ENCODE assay signal across 8 cellular contexts in the genomic region with DNA sequence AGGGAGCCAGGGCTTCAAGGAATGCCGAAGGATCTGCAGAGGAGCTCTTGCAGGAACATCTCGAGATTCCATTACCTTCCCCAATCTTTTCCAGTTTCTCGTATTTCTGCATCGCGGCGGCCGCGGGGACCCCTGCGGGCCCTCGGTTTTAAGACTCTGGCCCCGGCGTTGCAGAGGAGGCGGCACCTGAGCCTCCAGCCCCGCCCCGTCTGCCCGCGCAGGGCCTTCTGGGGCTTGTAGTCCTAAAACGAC. TPM values are rescaled to one million over a fixed set of nuclear protein-coding genes. Genes with fewer than 3 reads are reported as not detected.
DNase-seq lines count a peak whose midpoint lies in the region; ATAC-seq and TF ChIP-seq lines count a peak whose summit lies in the region.

A gene (minus strand): TSS at position 161 of the 252 bp plus-strand sequence. CDS start 49 bp downstream, at position 112.

- no peaks in the 10 kb centered on the region for H3K9me2 ChIP-seq in GM23338 (ENCODE audit: insufficient read depth)

- H3K27me3 Mint-ChIP-seq in GM23338 (ENCODE audit: insufficient read depth, low read depth, poor library complexity) = peaks cover 42% of the 10 kb centered on the region
- no peaks in the 10 kb centered on the region for H3K27me3 Mint-ChIP-seq in T-helper 2 cell treated with Interferon-gamma antibody and Interleukin-4, amounts not matched to agents 5 μg/mL and 100 μg/mL, for 36 hours (ENCODE audit: low read depth)

- DNase-seq in GM23338 (ENCODE audit: low spot score) = no peak
- no peak for DNase-seq in T-helper 2 cell treated with Interferon-gamma antibody and Interleukin-4, amounts not matched to agents 5 μg/mL and 100 μg/mL, for 36 hours (ENCODE audit: low spot score)
- DNase-seq in foreskin fibroblast = no peak
- no peak for DNase-seq in retinal pigment epithelial cell (ENCODE audit: low read depth)
- DNase-seq in RPMI8226 = no peak
- DNase-seq in LoVo (ENCODE audit: low spot score) = no peak
- DNase-seq in NCI-H1105 (lab: John Stamatoyannopoulos, UW) = no peak

- H3K9me3 Mint-ChIP-seq in GM23338 = no peaks in the 10 kb centered on the region
- H3K9me3 Mint-ChIP-seq in T-helper 2 cell treated with Interferon-gamma antibody and Interleukin-4, amounts not matched to agents 5 μg/mL and 100 μg/mL, for 36 hours = no peaks in the 10 kb centered on the region

- TF ChIP-seq CTCF in GM23338 (conservative IDR thresholded peaks at IDR 0.05; ENCODE audit: low read depth in 2 of 2) = no peak
- TF ChIP-seq CTCF in foreskin fibroblast (IDR thresholded peaks at IDR 0.05; ENCODE audit: low read depth, low read length) = no peak
- TF ChIP-seq CTCF in retinal pigment epithelial cell (conservative IDR thresholded peaks at IDR 0.05; ENCODE audit: low read depth, low read length) = no peak

- peaks cover 36% of the 10 kb centered on the region for H3K27me3 ChIP-seq in GM23338 (ENCODE audit: insufficient read depth)

- H3K4me1 Mint-ChIP-seq in GM23338 = peaks cover 44% of the 10 kb centered on the region
- peaks cover 31% of the 10 kb centered on the region for H3K4me1 Mint-ChIP-seq in T-helper 2 cell treated with Interferon-gamma antibody and Interleukin-4, amounts not matched to agents 5 μg/mL and 100 μg/mL, for 36 hours (ENCODE audit: low read depth)

- H3K27ac ChIP-seq in GM23338 (ENCODE audit: low read depth) = no peak within 1 kb of the TSS

- ATAC-seq in GM23338 (no peak), HG03139 (IDR thresholded peaks at IDR 0.05; ENCODE audit: unreplicated experiment) (no peak)

- no peaks in the 10 kb centered on the region for H3K36me3 Mint-ChIP-seq in GM23338 (ENCODE audit: low read depth)
- H3K36me3 Mint-ChIP-seq in T-helper 2 cell treated with Interferon-gamma antibody and Interleukin-4, amounts not matched to agents 5 μg/mL and 100 μg/mL, for 36 hours (ENCODE audit: low read depth) = no peaks in the 10 kb centered on the region

- H2AFZ ChIP-seq in GM23338 = peak within 1 kb of the TSS; percentile 72

- H3K4me3 Mint-ChIP-seq in GM23338 = peak within 1 kb of the TSS; percentile 86
- H3K4me3 Mint-ChIP-seq in T-helper 2 cell treated with Interferon-gamma antibody and Interleukin-4, amounts not matched to agents 5 μg/mL and 100 μg/mL, for 36 hours = peak within 1 kb of the TSS; percentile 98

- H3K4me2 ChIP-seq in GM23338 = peak within 1 kb of the TSS; percentile 95

- H3K79me2 ChIP-seq in GM23338 (replicated peaks; ENCODE audit: insufficient read depth) = 0 out of 2 replicates have a peak, but pooled peaks cover 3% of the 10 kb centered on the region

- no peaks in the 10 kb centered on the region; the same call in 1 of the 2 replicates for H4K20me1 ChIP-seq in GM23338 (replicated peaks; ENCODE audit: insufficient read depth)

- H3F3A ChIP-seq in GM23338 (replicated peaks; ENCODE audit: low read depth) = peaks cover 14% of the 10 kb centered on the region

- H3K4me1 ChIP-seq in GM23338 (ENCODE audit: insufficient read depth) = peaks cover 32% of the 10 kb centered on the region

- H3K4me3 ChIP-seq in GM23338 (peak within 1 kb of the TSS; percentile 99), foreskin fibroblast (ENCODE audit: low read depth in 1 of 2, low read length in 2 of 2) (peak within 1 kb of the TSS; percentile 87 to 88), retinal pigment epithelial cell (ENCODE audit: low read length) (peak within 1 kb of the TSS; percentile 80)

- H3K36me3 ChIP-seq in GM23338 (ENCODE audit: insufficient read depth) = no peaks in the 10 kb centered on the region

- H3K27ac Mint-ChIP-seq in GM23338 = peak within 1 kb of the TSS; percentile 74
- H3K27ac Mint-ChIP-seq in T-helper 2 cell treated with Interferon-gamma antibody and Interleukin-4, amounts not matched to agents 5 μg/mL and 100 μg/mL, for 36 hours = peak within 1 kb of the TSS; percentile 92

TF ChIP-seq in GM23338, 12 proteins besides CTCF, POLR2A, EP300 and RAD21 (continues in another document):
- TF ChIP-seq, protein P1, sequence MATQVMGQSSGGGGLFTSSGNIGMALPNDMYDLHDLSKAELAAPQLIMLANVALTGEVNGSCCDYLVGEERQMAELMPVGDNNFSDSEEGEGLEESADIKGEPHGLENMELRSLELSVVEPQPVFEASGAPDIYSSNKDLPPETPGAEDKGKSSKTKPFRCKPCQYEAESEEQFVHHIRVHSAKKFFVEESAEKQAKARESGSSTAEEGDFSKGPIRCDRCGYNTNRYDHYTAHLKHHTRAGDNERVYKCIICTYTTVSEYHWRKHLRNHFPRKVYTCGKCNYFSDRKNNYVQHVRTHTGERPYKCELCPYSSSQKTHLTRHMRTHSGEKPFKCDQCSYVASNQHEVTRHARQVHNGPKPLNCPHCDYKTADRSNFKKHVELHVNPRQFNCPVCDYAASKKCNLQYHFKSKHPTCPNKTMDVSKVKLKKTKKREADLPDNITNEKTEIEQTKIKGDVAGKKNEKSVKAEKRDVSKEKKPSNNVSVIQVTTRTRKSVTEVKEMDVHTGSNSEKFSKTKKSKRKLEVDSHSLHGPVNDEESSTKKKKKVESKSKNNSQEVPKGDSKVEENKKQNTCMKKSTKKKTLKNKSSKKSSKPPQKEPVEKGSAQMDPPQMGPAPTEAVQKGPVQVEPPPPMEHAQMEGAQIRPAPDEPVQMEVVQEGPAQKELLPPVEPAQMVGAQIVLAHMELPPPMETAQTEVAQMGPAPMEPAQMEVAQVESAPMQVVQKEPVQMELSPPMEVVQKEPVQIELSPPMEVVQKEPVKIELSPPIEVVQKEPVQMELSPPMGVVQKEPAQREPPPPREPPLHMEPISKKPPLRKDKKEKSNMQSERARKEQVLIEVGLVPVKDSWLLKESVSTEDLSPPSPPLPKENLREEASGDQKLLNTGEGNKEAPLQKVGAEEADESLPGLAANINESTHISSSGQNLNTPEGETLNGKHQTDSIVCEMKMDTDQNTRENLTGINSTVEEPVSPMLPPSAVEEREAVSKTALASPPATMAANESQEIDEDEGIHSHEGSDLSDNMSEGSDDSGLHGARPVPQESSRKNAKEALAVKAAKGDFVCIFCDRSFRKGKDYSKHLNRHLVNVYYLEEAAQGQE (IDR thresholded peaks at IDR 0.05; ENCODE audit: unreplicated experiment) = no peak
- TF ChIP-seq NANOG (IDR thresholded peaks at IDR 0.05; ENCODE audit: borderline replicate concordance) (no peak), CREB1 (CRISPR knock-in tag; IDR thresholded peaks at IDR 0.05; ENCODE audit: low read depth) (no peak), STAT1 (IDR thresholded peaks at IDR 0.05; ENCODE audit: unreplicated experiment) (no peak), POLR2AphosphoS5 (IDR thresholded peaks at IDR 0.05; ENCODE audit: low read depth) (no peak), JUNB (IDR thresholded peaks at IDR 0.05; ENCODE audit: unreplicated experiment) (no peak), ZNF331 (CRISPR knock-in tag; IDR thresholded peaks at IDR 0.05; ENCODE audit: low read depth) (no peak)

RNA-seq across cellular contexts. Expression of the gene that starts here (rescaled TPM):
- 17.4 and 19.8 TPM in 2 replicates for total RNA-seq in GM23338 (2014; rRNA removed; shearing (Covaris generic))
- polyA plus RNA-seq in GM23338 (2016; fragmentation: Nextera tagmentation; extraction: Ambion mirVana) = 27.1 TPM in 2 replicates
